In the genomic region with DNA sequence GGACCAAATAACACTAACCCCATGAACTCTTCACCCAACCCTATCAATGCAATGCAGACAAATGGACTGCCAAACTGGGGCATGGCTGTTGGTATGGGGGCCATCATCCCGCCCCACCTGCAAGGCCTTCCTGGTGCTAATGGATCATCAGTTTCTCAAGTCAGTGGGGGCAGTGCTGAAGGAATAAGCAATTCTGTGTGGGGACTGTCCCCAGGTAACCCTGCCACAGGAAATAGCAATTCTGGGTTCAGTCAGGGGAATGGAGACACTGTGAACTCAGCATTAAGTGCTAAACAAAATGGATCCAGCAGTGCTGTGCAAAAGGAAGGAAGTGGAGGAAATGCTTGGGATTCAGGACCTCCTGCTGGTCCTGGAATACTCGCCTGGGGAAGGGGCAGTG, we compare ENCODE assay signal across 18 cellular contexts.
DNase-seq lines count a peak whose midpoint lies in the region; ATAC-seq lines count a peak whose summit lies in the region.
"Had no signal": no experiment of that assay in that cellular context is flagged by ENCODE, and none has a peak within 500 bp of the region (broad histone marks: within the 10 kb centered on the region; RNA-seq: fewer than 3 reads in every experiment).

No MANE protein-coding gene starts in this region.

- H3K36me3 ChIP-seq in neuronal stem cell (replicated peaks in 1 of 2; ENCODE audit: control insufficient read depth in 2 of 2, insufficient read depth in 2 of 2, low read length in 2 of 2), result peaks cover 49 to 80% of the 10 kb centered on the region in 2 donors

- no peak overlapping the region for H2AFZ ChIP-seq in neuronal stem cell (ENCODE audit: low read length)

- H3K79me1 ChIP-seq in neuronal stem cell (ENCODE audit: low read depth, low read length), result peaks cover 2% of the 10 kb centered on the region

- H3K4ac ChIP-seq in neuronal stem cell (ENCODE audit: low read length), result no peak overlapping the region

- no peaks in the 10 kb centered on the region for H3K27me3 ChIP-seq in neuronal stem cell (ENCODE audit: control insufficient read depth in 3 of 3, insufficient read depth in 3 of 3, low read depth in 1 of 3, low read length in 3 of 3)
- H3K27me3 ChIP-seq: SJCRH30 had no signal

- no peak overlapping the region for H2BK15ac ChIP-seq in neuronal stem cell (ENCODE audit: low read length)

- H2AK5ac ChIP-seq in neuronal stem cell (ENCODE audit: low read depth, low read length), result no peak overlapping the region

- no peak overlapping the region for H3K27ac ChIP-seq in neuronal stem cell (replicated peaks; ENCODE audit: low read length)
- H3K27ac ChIP-seq: C4-2B, SJCRH30 had no signal

- no peak overlapping the region for H2BK5ac ChIP-seq in neuronal stem cell (ENCODE audit: low read length)

- H3K23ac ChIP-seq in neuronal stem cell (ENCODE audit: low read depth, low read length, poor library complexity), result peak overlapping the region; percentile 25

- H3K4me1 ChIP-seq in neuronal stem cell (ENCODE audit: control insufficient read depth in 2 of 2, insufficient read depth in 1 of 2, low read depth in 1 of 2, low read length in 2 of 2), result no peaks in the 10 kb centered on the region
- H3K4me1 ChIP-seq: SJCRH30 had no signal

- no peaks in the 10 kb centered on the region for H3K27me3 Mint-ChIP-seq in activated CD4-positive, alpha-beta T cell treated with anti-CD3 and anti-CD28 coated beads, Interleukin-2, amount 10 ng/mL, durations not matched to agents 24 days and 14 days
- H3K27me3 Mint-ChIP-seq in stimulated activated naive CD8-positive, alpha-beta T cell treated with anti-CD3 and anti-CD28 coated beads, Interleukin-15, amount 100 ng/mL, for 72 hours, result no peaks in the 10 kb centered on the region
- H3K27me3 Mint-ChIP-seq: IgD-negative memory B cell had no signal

- intact Hi-C loops in activated CD4-positive, alpha-beta T cell treated with anti-CD3 and anti-CD28 coated beads, Interleukin-2, amount 10 ng/mL, durations not matched to agents 24 days and 14 days (cut with micrococcal nuclease), result no loop called here

- DNase-seq in activated CD4-positive, alpha-beta T cell treated with anti-CD3 and anti-CD28 coated beads, Interleukin-2, amount 10 ng/mL, durations not matched to agents 24 days and 14 days, result peak; percentile 53
- no peak for DNase-seq in activated CD4-positive, alpha-beta T cell treated with anti-CD3 and anti-CD28 coated beads for 4 hours
- no peak for DNase-seq in stimulated activated naive CD8-positive, alpha-beta T cell treated with anti-CD3 and anti-CD28 coated beads, Interleukin-15, amount 100 ng/mL, for 72 hours
- DNase-seq in stimulated activated naive CD8-positive, alpha-beta T cell treated with anti-CD3 and anti-CD28 coated beads, Interleukin-15, Interleukin-2, amounts not matched to agents 100 U/mL and 50 U/mL, for 24 hours, result no peak
- DNase-seq in neuronal stem cell (ENCODE audit: low spot score), result no peak
- DNase-seq in NOMO-1 (lab: John Stamatoyannopoulos, UW; ENCODE audit: unreplicated experiment in 2 of 2), result no peak
- DNase-seq: 8988T, DMS53, GDM1, Karpas-422, NCI-H1694, NCI-H446, NCI-H526, OCI-M1, SJCRH30 had no signal

- no peak overlapping the region for H4K8ac ChIP-seq in neuronal stem cell (ENCODE audit: low read depth, low read length)

- H3K4me3 ChIP-seq in neuronal stem cell (ENCODE audit: low read length in 2 of 2), result no peak overlapping the region
- H3K4me3 ChIP-seq: SJCRH30 had no signal

- no peak overlapping the region for H3K27ac Mint-ChIP-seq in activated CD4-positive, alpha-beta T cell treated with anti-CD3 and anti-CD28 coated beads, Interleukin-2, amount 10 ng/mL, durations not matched to agents 24 days and 14 days
- H3K27ac Mint-ChIP-seq in stimulated activated naive CD8-positive, alpha-beta T cell treated with anti-CD3 and anti-CD28 coated beads, Interleukin-15, amount 100 ng/mL, for 72 hours, result peak overlapping the region in 1 of 2 donors; percentile 77

- H3K14ac ChIP-seq in neuronal stem cell (ENCODE audit: low read length), result no peak overlapping the region

- H3K9ac ChIP-seq in neuronal stem cell (ENCODE audit: low read depth, low read length, poor library complexity), result no peak overlapping the region

- H3K4me1 Mint-ChIP-seq in activated CD4-positive, alpha-beta T cell treated with anti-CD3 and anti-CD28 coated beads, Interleukin-2, amount 10 ng/mL, durations not matched to agents 24 days and 14 days, result peaks cover 8% of the 10 kb centered on the region
- peaks cover 51% of the 10 kb centered on the region for H3K4me1 Mint-ChIP-seq in stimulated activated naive CD8-positive, alpha-beta T cell treated with anti-CD3 and anti-CD28 coated beads, Interleukin-15, amount 100 ng/mL, for 72 hours

- peaks cover 4 to 10% of the 10 kb centered on the region in 2 donors for H3K9me3 ChIP-seq in neuronal stem cell (replicated peaks in 1 of 2; ENCODE audit: control insufficient read depth in 2 of 2, insufficient read depth in 1 of 2, low read depth in 1 of 2, low read length in 2 of 2)
- H3K9me3 ChIP-seq: SJCRH30 had no signal

- H3K4me2 ChIP-seq in neuronal stem cell (ENCODE audit: insufficient read depth, low read length, poor library complexity, severe bottlenecking), result no peak overlapping the region

- no peak overlapping the region for H4K91ac ChIP-seq in neuronal stem cell (ENCODE audit: low read depth, low read length, poor library complexity)

- no peaks in the 10 kb centered on the region for H3K9me3 Mint-ChIP-seq in activated CD4-positive, alpha-beta T cell treated with anti-CD3 and anti-CD28 coated beads, Interleukin-2, amount 10 ng/mL, durations not matched to agents 24 days and 14 days
- peaks cover 0 to 5% of the 10 kb centered on the region in 2 donors for H3K9me3 Mint-ChIP-seq in stimulated activated naive CD8-positive, alpha-beta T cell treated with anti-CD3 and anti-CD28 coated beads, Interleukin-15, amount 100 ng/mL, for 72 hours
- H3K9me3 Mint-ChIP-seq: IgD-negative memory B cell had no signal

- no peak overlapping the region for H2BK120ac ChIP-seq in neuronal stem cell (ENCODE audit: low read depth, low read length)

- no peak overlapping the region for H2BK12ac ChIP-seq in neuronal stem cell (ENCODE audit: low read length)

- no peak overlapping the region for H3K4me3 Mint-ChIP-seq in activated CD4-positive, alpha-beta T cell treated with anti-CD3 and anti-CD28 coated beads, Interleukin-2, amount 10 ng/mL, durations not matched to agents 24 days and 14 days
- no peak overlapping the region for H3K4me3 Mint-ChIP-seq in stimulated activated naive CD8-positive, alpha-beta T cell treated with anti-CD3 and anti-CD28 coated beads, Interleukin-15, amount 100 ng/mL, for 72 hours
- H3K4me3 Mint-ChIP-seq: IgD-negative memory B cell had no signal

- no CpG with 5 or more reads among the region's 2 CpGs for WGBS in neuronal stem cell (ENCODE audit: extremely low coverage in 2 of 2, insufficient read length in 2 of 2, insufficient replicate concordance in 1 of 2), 2 donors

- H3K36me3 Mint-ChIP-seq in activated CD4-positive, alpha-beta T cell treated with anti-CD3 and anti-CD28 coated beads, Interleukin-2, amount 10 ng/mL, durations not matched to agents 24 days and 14 days (ENCODE audit: low read depth), result peaks cover 26% of the 10 kb centered on the region

- peak; percentile 66 for ATAC-seq in stimulated activated naive CD8-positive, alpha-beta T cell treated with anti-CD3 and anti-CD28 coated beads, Interleukin-15, amount 100 ng/mL, for 72 hours
- no peak for ATAC-seq in stimulated activated naive CD8-positive, alpha-beta T cell treated with anti-CD3 and anti-CD28 coated beads, Interleukin-15, Interleukin-2, amounts not matched to agents 100 U/mL and 50 U/mL, for 24 hours
- no peak for ATAC-seq in GM21737 (IDR thresholded peaks at IDR 0.05; ENCODE audit: unreplicated experiment)

- H3K18ac ChIP-seq in neuronal stem cell (ENCODE audit: low read length), result no peak overlapping the region
